In the genomic region with DNA sequence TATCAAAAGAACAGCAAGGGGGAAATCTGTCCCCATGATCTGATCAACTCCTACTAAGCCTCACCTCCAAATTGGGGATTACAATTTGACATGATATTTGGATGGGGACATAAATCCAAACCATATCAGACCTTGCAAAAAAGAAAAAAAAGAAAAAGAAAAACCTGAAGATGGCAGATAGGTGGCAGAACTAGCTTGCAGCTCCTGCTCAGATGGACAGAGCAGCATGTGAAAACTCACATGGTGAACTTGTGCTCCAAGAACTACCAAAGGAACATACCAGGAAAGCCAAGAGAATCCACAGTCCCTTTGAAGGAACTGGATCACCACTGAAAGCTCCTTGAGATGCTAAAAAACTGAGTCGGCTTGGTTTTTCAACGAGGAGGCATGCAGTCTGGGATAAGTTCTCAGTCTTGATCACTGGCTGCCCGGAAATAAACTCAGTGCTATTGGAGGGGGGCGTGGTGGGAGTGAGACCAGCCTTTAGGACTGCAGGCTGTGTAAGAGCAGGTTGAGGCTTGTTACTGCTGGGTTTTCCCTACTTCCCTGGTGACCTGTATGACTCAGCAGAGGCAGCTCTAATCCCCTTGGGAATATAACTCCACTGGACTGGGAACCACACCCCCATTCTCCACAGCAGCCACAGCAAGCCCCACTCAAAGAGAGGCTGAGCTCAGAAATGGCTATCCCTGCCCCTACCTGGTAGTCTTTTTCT, we compare ENCODE assay signal across 17 cellular contexts.
DNase-seq lines count a peak whose midpoint lies in the region; ATAC-seq and TF ChIP-seq lines count a peak whose summit lies in the region.
"Had no signal": no experiment of that assay in that cellular context is flagged by ENCODE, and none has a peak within 500 bp of the region (broad histone marks: within the 10 kb centered on the region; RNA-seq: fewer than 3 reads in every experiment).

No MANE protein-coding gene starts in this region.

- no peak overlapping the region for H3K4me3 Mint-ChIP-seq in Caco-2 (ENCODE audit: unreplicated experiment)
- H3K4me3 Mint-ChIP-seq in activated naive CD4-positive, alpha-beta T cell treated with anti-CD3 and anti-CD28 coated beads for 36 hours = no peak overlapping the region
- H3K4me3 Mint-ChIP-seq: activated CD8-positive, alpha-beta memory T cell treated with anti-CD3 and anti-CD28 coated beads, Interleukin-2, amount 10 ng/mL, durations not matched to agents 7 days and 5 days had no signal

- no peaks in the 10 kb centered on the region for H3K36me3 Mint-ChIP-seq in Caco-2 (ENCODE audit: insufficient read depth, unreplicated experiment)
- no peaks in the 10 kb centered on the region for H3K36me3 Mint-ChIP-seq in activated naive CD4-positive, alpha-beta T cell treated with anti-CD3 and anti-CD28 coated beads for 36 hours (ENCODE audit: low read depth)
- H3K36me3 Mint-ChIP-seq: activated CD8-positive, alpha-beta memory T cell treated with anti-CD3 and anti-CD28 coated beads, Interleukin-2, amount 10 ng/mL, durations not matched to agents 7 days and 5 days had no signal

- H3K9me2 ChIP-seq in PC-9 (ENCODE audit: insufficient read depth) = no peaks in the 10 kb centered on the region

- peaks cover 37% of the 10 kb centered on the region for H3K9me3 Mint-ChIP-seq in Caco-2 (ENCODE audit: unreplicated experiment)
- H3K9me3 Mint-ChIP-seq in activated naive CD4-positive, alpha-beta T cell treated with anti-CD3 and anti-CD28 coated beads for 36 hours = peaks cover 14% of the 10 kb centered on the region

- H3K9ac ChIP-seq in smooth muscle cell (ENCODE audit: low read depth) = no peak overlapping the region

- BruUV-seq in Caco-2 (replicated peaks; lab: Mats Ljungman, UMichigan) = no TSS peak
- BruUV-seq in PC-9 (replicated peaks; lab: Mats Ljungman, UMichigan) = TSS peak; percentile 76

- H3K4me1 ChIP-seq in Caco-2 = no peaks in the 10 kb centered on the region; the same call in 1 of the 2 replicates
- no peaks in the 10 kb centered on the region for H3K4me1 ChIP-seq in PC-9 (replicated peaks; ENCODE audit: insufficient read depth)
- H3K4me1 ChIP-seq in smooth muscle cell (ENCODE audit: low read depth) = no peaks in the 10 kb centered on the region
- H3K4me1 ChIP-seq: SJSA1, uterus had no signal

- H3K4me1 Mint-ChIP-seq in Caco-2 (ENCODE audit: low read depth, unreplicated experiment) = no peaks in the 10 kb centered on the region
- no peaks in the 10 kb centered on the region for H3K4me1 Mint-ChIP-seq in activated naive CD4-positive, alpha-beta T cell treated with anti-CD3 and anti-CD28 coated beads for 36 hours (ENCODE audit: low read depth)
- H3K4me1 Mint-ChIP-seq: activated CD8-positive, alpha-beta memory T cell treated with anti-CD3 and anti-CD28 coated beads, Interleukin-2, amount 10 ng/mL, durations not matched to agents 7 days and 5 days had no signal

- POLR2A ChIA-PET in Caco-2 (lab: Charles Lee) = no interaction called here
- POLR2A ChIA-PET in PC-9 (lab: Charles Lee; ENCODE audit: unreplicated experiment) = no interaction called here

- CTCF ChIA-PET in Caco-2 (lab: Charles Lee) (no interaction called here), PC-9 (lab: Charles Lee) (interaction anchor here (0.6 kb wide), 1 partner anchor 481 kb away, joined by 3 read pairs; no protein-coding TSS in a partner anchor)
- CTCF ChIA-PET in activated naive CD4-positive, alpha-beta T cell treated with anti-CD3 and anti-CD28 coated beads for 36 hours (lab: Charles Lee) = no interaction called here

- H3K79me2 ChIP-seq in PC-9 (ENCODE audit: low read depth) (no peaks in the 10 kb centered on the region), smooth muscle cell (ENCODE audit: low read depth) (no peaks in the 10 kb centered on the region)

- H3K4me2 ChIP-seq in PC-9 (no peak overlapping the region), smooth muscle cell (no peak overlapping the region)

- peaks cover 4% of the 10 kb centered on the region for H3K9me3 ChIP-seq in Caco-2
- no peaks in the 10 kb centered on the region for H3K9me3 ChIP-seq in PC-9 (ENCODE audit: insufficient read depth, low read depth)
- H3K9me3 ChIP-seq in smooth muscle cell (replicated peaks; ENCODE audit: low read depth) = no peaks in the 10 kb centered on the region
- H3K9me3 ChIP-seq: SJSA1, uterus had no signal

- WGBS in smooth muscle cell (ENCODE audit: low lambda C conversion rate) = 77% methylated on average over 4 of the region's 4 CpGs

- DNase-seq in Caco-2 (peak; percentile 23 to 38), HPDE6-E6E7 (ENCODE audit: extremely low spot score) (peak; percentile 46), PC-9 (peak in 1 of 2 experiments; percentile 54), left ventricle myocardium superior (no peak), smooth muscle cell (lab: John Stamatoyannopoulos, UW; ENCODE audit: unreplicated experiment) (no peak)
- no peak for DNase-seq in activated naive CD4-positive, alpha-beta T cell treated with anti-CD3 and anti-CD28 coated beads for 36 hours
- DNase-seq: activated CD8-positive, alpha-beta memory T cell treated with anti-CD3 and anti-CD28 coated beads, Interleukin-2, amount 10 ng/mL, durations not matched to agents 7 days and 5 days; activated naive CD4-positive, alpha-beta T cell treated with anti-CD3 and anti-CD28 coated beads, Interleukin-2, amount 50 U/mL, for 16 hours; caudate nucleus; hypothalamus; NCI-H510A treated with DMSO at 0.1 percent for 48 hours; stimulated activated naive CD4-positive, alpha-beta T cell treated with Interleukin-2 at 50 U/mL for 16 hours; uterus had no signal

- H2AFZ ChIP-seq in PC-9 = no peak overlapping the region
- H2AFZ ChIP-seq in smooth muscle cell (ENCODE audit: low read depth) = no peak overlapping the region

- H3K27ac Mint-ChIP-seq in Caco-2 (ENCODE audit: unreplicated experiment) = no peak overlapping the region
- H3K27ac Mint-ChIP-seq in activated naive CD4-positive, alpha-beta T cell treated with anti-CD3 and anti-CD28 coated beads for 36 hours = no peak overlapping the region
- H3K27ac Mint-ChIP-seq: activated CD8-positive, alpha-beta memory T cell treated with anti-CD3 and anti-CD28 coated beads, Interleukin-2, amount 10 ng/mL, durations not matched to agents 7 days and 5 days had no signal

- peaks cover 2% of the 10 kb centered on the region for H3K27me3 Mint-ChIP-seq in Caco-2 (ENCODE audit: insufficient read depth, unreplicated experiment)
- H3K27me3 Mint-ChIP-seq in activated naive CD4-positive, alpha-beta T cell treated with anti-CD3 and anti-CD28 coated beads for 36 hours (ENCODE audit: low read depth) = no peaks in the 10 kb centered on the region
- H3K27me3 Mint-ChIP-seq: activated CD8-positive, alpha-beta memory T cell treated with anti-CD3 and anti-CD28 coated beads, Interleukin-2, amount 10 ng/mL, durations not matched to agents 7 days and 5 days had no signal

- H4K20me1 ChIP-seq in PC-9 (ENCODE audit: insufficient read depth) (no peaks in the 10 kb centered on the region), smooth muscle cell (ENCODE audit: low read depth) (no peaks in the 10 kb centered on the region)

- TF ChIP-seq CTCF in Caco-2 (IDR thresholded peaks at IDR 0.05; ENCODE audit: insufficient read depth in 1 of 2, low read depth in 1 of 2, low read length in 1 of 2, severe bottlenecking in 1 of 2, unreplicated experiment in 1 of 2) = no peak
- no peak for TF ChIP-seq CTCF in PC-9 (conservative IDR thresholded peaks at IDR 0.05)
- no peak for TF ChIP-seq CTCF in smooth muscle cell (IDR thresholded peaks at IDR 0.05; ENCODE audit: borderline replicate concordance, insufficient read depth, poor library complexity, severe bottlenecking)

- H3K4me3 ChIP-seq in Caco-2 (ENCODE audit: low read depth, low read length) = no peak overlapping the region
- H3K4me3 ChIP-seq in PC-9 = no peak overlapping the region
- H3K4me3 ChIP-seq in smooth muscle cell = no peak overlapping the region
- H3K4me3 ChIP-seq: lung, SJSA1, uterus had no signal

- no peaks in the 10 kb centered on the region for H3F3A ChIP-seq in PC-9 (ENCODE audit: insufficient read depth, low read depth)
- no peaks in the 10 kb centered on the region for H3F3A ChIP-seq in smooth muscle cell (ENCODE audit: low read depth)

- ATAC-seq in esophagus mucosa (peak; percentile 88), left ventricle myocardium superior (no peak), GM21576 (IDR thresholded peaks at IDR 0.05; ENCODE audit: unreplicated experiment) (no peak)
- ATAC-seq: activated CD8-positive, alpha-beta memory T cell treated with anti-CD3 and anti-CD28 coated beads, Interleukin-2, amount 10 ng/mL, durations not matched to agents 7 days and 5 days had no signal

- intact Hi-C loops in Caco-2 (cut with micrococcal nuclease; ENCODE audit: unreplicated experiment) = loop anchor here (1.0 kb wide), 3 partner anchors 197 to 247 kb away; no protein-coding TSS in a partner anchor
- intact Hi-C loops in PC-9 (cut with micrococcal nuclease; ENCODE audit: unreplicated experiment) = loop anchor here (5.0 kb wide), 1 partner anchor 249 kb away; no protein-coding TSS in a partner anchor
- intact Hi-C loops in activated naive CD4-positive, alpha-beta T cell treated with anti-CD3 and anti-CD28 coated beads for 36 hours (cut with micrococcal nuclease) = no loop called here
- intact Hi-C loops in left ventricle myocardium superior (cut with micrococcal nuclease) = no loop called here

- no peaks in the 10 kb centered on the region for H3K36me3 ChIP-seq in Caco-2 (ENCODE audit: control insufficient read depth, insufficient read depth, low read length)
- no peaks in the 10 kb centered on the region for H3K36me3 ChIP-seq in PC-9 (ENCODE audit: low read depth)
- H3K36me3 ChIP-seq in smooth muscle cell (ENCODE audit: low read depth) = no peaks in the 10 kb centered on the region
- H3K36me3 ChIP-seq: SJSA1, uterus had no signal

- H3K27ac ChIP-seq in PC-9 (no peak overlapping the region), smooth muscle cell (ENCODE audit: low read depth) (no peak overlapping the region)
- H3K27ac ChIP-seq: SJSA1, uterus had no signal

- H3K27me3 ChIP-seq in Caco-2 (replicated peaks; ENCODE audit: control insufficient read depth, insufficient read depth, low read length) (no peaks in the 10 kb centered on the region), PC-9 (ENCODE audit: insufficient read depth, low read depth) (no peaks in the 10 kb centered on the region), smooth muscle cell (ENCODE audit: low read depth) (no peaks in the 10 kb centered on the region)
- H3K27me3 ChIP-seq: SJSA1, uterus had no signal

Comparison
In these comparisons a context has a peak if more than half of its experiments do, and no peak if none do; other contexts are left out.
1. DNase-seq: peak in Caco-2 (2 of 2) and HPDE6-E6E7 (single experiment); none in activated naive CD4-positive, alpha-beta T cell treated with anti-CD3 and anti-CD28 coated beads for 36 hours (single experiment), left ventricle myocardium superior (single experiment) and smooth muscle cell (single experiment).
2. intact Hi-C loops: an anchor here in Caco-2 (1.0 kb wide) and PC-9 (5.0 kb wide); none called in activated naive CD4-positive, alpha-beta T cell treated with anti-CD3 and anti-CD28 coated beads for 36 hours and left ventricle myocardium superior.